ENCODE assay signal across 12 cellular contexts in the genomic region with DNA sequence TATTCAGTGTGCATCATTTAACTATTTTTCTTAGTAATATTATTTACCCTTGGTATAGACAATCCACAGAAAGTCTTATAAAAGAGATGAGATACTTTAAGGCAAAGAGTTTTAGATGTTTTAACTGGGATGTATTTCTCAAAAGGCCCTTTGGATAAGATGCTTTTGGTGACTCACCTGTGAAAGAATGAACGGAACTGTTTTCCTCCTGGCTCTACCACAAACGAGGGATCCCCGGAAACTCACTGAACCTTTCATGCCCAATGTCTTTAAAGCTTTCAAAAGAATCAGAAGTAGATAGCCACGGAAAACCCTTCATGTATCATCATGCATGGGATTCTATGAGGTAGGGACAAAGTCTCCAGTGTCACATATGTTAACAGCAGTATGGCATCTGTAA. TPM values are rescaled to one million over a fixed set of nuclear protein-coding genes. Genes with fewer than 3 reads are reported as not detected.
DNase-seq lines count a peak whose midpoint lies in the region; ATAC-seq and TF ChIP-seq lines count a peak whose summit lies in the region.
"Had no signal": no experiment of that assay in that cellular context is flagged by ENCODE, and none has a peak within 500 bp of the region (broad histone marks: within the 10 kb centered on the region; RNA-seq: fewer than 3 reads in every experiment).

No MANE protein-coding gene starts in this region.

- peaks cover 3% of the 10 kb centered on the region for H3K36me3 Mint-ChIP-seq in IgD-negative memory B cell
- peaks cover 3 to 34% (median 17%) of the 10 kb centered on the region in 5 donors for H3K36me3 Mint-ChIP-seq in naive thymus-derived CD4-positive, alpha-beta T cell

- ATAC-seq in naive thymus-derived CD4-positive, alpha-beta T cell: no peak
- no peak for ATAC-seq in GM21619 (IDR thresholded peaks at IDR 0.05; ENCODE audit: unreplicated experiment)

- no peak for TF ChIP-seq POLR2A in esophagus muscularis mucosa (IDR thresholded peaks at IDR 0.05; ENCODE audit: low read depth)
- no peak for TF ChIP-seq POLR2A in erythroblast (IDR thresholded peaks at IDR 0.05; ENCODE audit: low read length)

- 74% methylated on average over 4 of the region's 4 CpGs for WGBS in esophagus muscularis mucosa

- no peaks in the 10 kb centered on the region for H3K27me3 ChIP-seq in BLaER1 treated with 17β-estradiol and CSF1 and Interleukin-3, amounts not matched to agents 10 nM and 100 nM
- H3K27me3 ChIP-seq in adipocyte (replicated peaks; ENCODE audit: control insufficient read depth, insufficient read depth, low read length): no peaks in the 10 kb centered on the region
- no peaks in the 10 kb centered on the region for H3K27me3 ChIP-seq in naive thymus-derived CD4-positive, alpha-beta T cell (ENCODE audit: control insufficient read depth in 2 of 2, insufficient read depth in 2 of 2, low read length in 2 of 2)
- H3K27me3 ChIP-seq in esophagus muscularis mucosa: no peaks in the 10 kb centered on the region

- CTCF ChIA-PET in naive thymus-derived CD4-positive, alpha-beta T cell (lab: Charles Lee): no interaction called here

- peak overlapping the region in 1 of 3 donors; percentile 1 for H3K27ac Mint-ChIP-seq in IgD-negative memory B cell
- H3K27ac Mint-ChIP-seq in naive thymus-derived CD4-positive, alpha-beta T cell: peak overlapping the region in 3 of 9 donors; percentile 33 to 96 (median 92)

- H3K27ac ChIP-seq in BLaER1 treated with 17β-estradiol and CSF1 and Interleukin-3, amounts not matched to agents 10 nM and 100 nM: no peak overlapping the region
- H3K27ac ChIP-seq in naive thymus-derived CD4-positive, alpha-beta T cell (ENCODE audit: low read depth, low read length): no peak overlapping the region
- no peak overlapping the region for H3K27ac ChIP-seq in esophagus muscularis mucosa (replicated peaks in 1 of 4)
- H3K27ac ChIP-seq: SJSA1 had no signal

- in situ Hi-C loops in ACHN (cut with HindIII; ENCODE audit: low pct_ligation_motif_present, low pct_unique_long_range_greater_than_20kb, low sequenced_read_pairs): no loop called here

- peak overlapping the region in 5 of 11 experiments; percentile 84 to 92 (median 89); a peak in 7 of 22 replicates for H3K9ac ChIP-seq in BLaER1 treated with 17β-estradiol and CSF1 and Interleukin-3, amounts not matched to agents 10 nM and 100 nM
- no peak overlapping the region for H3K9ac ChIP-seq in adipocyte (ENCODE audit: low read length)

- peaks cover 17 to 30% (median 23%) of the 10 kb centered on the region in 11 experiments for H3K36me3 ChIP-seq in BLaER1 treated with 17β-estradiol and CSF1 and Interleukin-3, amounts not matched to agents 10 nM and 100 nM
- H3K36me3 ChIP-seq in adipocyte (ENCODE audit: control insufficient read depth, insufficient read depth, low read length, severe bottlenecking): no peaks in the 10 kb centered on the region
- H3K36me3 ChIP-seq in naive thymus-derived CD4-positive, alpha-beta T cell (ENCODE audit: control insufficient read depth in 2 of 3, insufficient read depth in 3 of 3, low read length in 3 of 3): peaks cover 0 to 5% (median 0%) of the 10 kb centered on the region in 3 experiments
- no peaks in the 10 kb centered on the region for H3K36me3 ChIP-seq in esophagus muscularis mucosa

- TF ChIP-seq CTCF in esophagus muscularis mucosa (IDR thresholded peaks at IDR 0.05): no peak

- H3K4me2 ChIP-seq in BLaER1 treated with 17β-estradiol and CSF1 and Interleukin-3, amounts not matched to agents 10 nM and 100 nM: peak overlapping the region; percentile 78 to 99 (median 91)

- TF ChIP-seq EP300 in esophagus muscularis mucosa (IDR thresholded peaks at IDR 0.05): no peak

- H3K4me1 ChIP-seq in BLaER1 treated with 17β-estradiol and CSF1 and Interleukin-3, amounts not matched to agents 10 nM and 100 nM: peaks cover 13 to 30% (median 24%) of the 10 kb centered on the region in 10 experiments
- peaks cover 13% of the 10 kb centered on the region for H3K4me1 ChIP-seq in adipocyte (ENCODE audit: control insufficient read depth, insufficient read depth, low read length)
- peaks cover 18 to 20% of the 10 kb centered on the region in 2 donors for H3K4me1 ChIP-seq in naive thymus-derived CD4-positive, alpha-beta T cell (ENCODE audit: control insufficient read depth in 2 of 2, insufficient read depth in 2 of 2, low read length in 2 of 2)
- peaks cover 10 to 35% (median 33%) of the 10 kb centered on the region in 4 donors for H3K4me1 ChIP-seq in esophagus muscularis mucosa

- H3K9me3 ChIP-seq in BLaER1 treated with 17β-estradiol and CSF1 and Interleukin-3, amounts not matched to agents 10 nM and 100 nM (replicated peaks in 1 of 11): peaks cover 27 to 30% (median 28%) of the 10 kb centered on the region in 11 experiments
- H3K9me3 ChIP-seq in adipocyte (ENCODE audit: control insufficient read depth, low read length): peaks cover 13% of the 10 kb centered on the region
- no peaks in the 10 kb centered on the region for H3K9me3 ChIP-seq in naive thymus-derived CD4-positive, alpha-beta T cell (ENCODE audit: control insufficient read depth in 2 of 3, low read length in 3 of 3)
- no peaks in the 10 kb centered on the region for H3K9me3 ChIP-seq in esophagus muscularis mucosa

- H4K20me1 ChIP-seq in BLaER1 treated with 17β-estradiol and CSF1 and Interleukin-3, amounts not matched to agents 10 nM and 100 nM: peaks cover 0 to 23% (median 6%) of the 10 kb centered on the region in 11 experiments; a peak in 6 of 22 replicates

- H3K4me3 Mint-ChIP-seq in IgD-negative memory B cell: peak overlapping the region; percentile 93 to 100 (median 99)
- H3K4me3 Mint-ChIP-seq in naive thymus-derived CD4-positive, alpha-beta T cell: peak overlapping the region; percentile 90 to 100 (median 100)

- H3K4me3 ChIP-seq in BLaER1 treated with 17β-estradiol and CSF1 and Interleukin-3, amounts not matched to agents 10 nM and 100 nM: peak overlapping the region; percentile 84 to 99 (median 94); a peak in 15 of 20 replicates
- H3K4me3 ChIP-seq in adipocyte (ENCODE audit: low read length) (peak overlapping the region; percentile 95), esophagus muscularis mucosa (peak overlapping the region in 2 of 4 donors; percentile 76 to 85)
- H3K4me3 ChIP-seq in naive thymus-derived CD4-positive, alpha-beta T cell (ENCODE audit: low read length): peak overlapping the region; percentile 89

- DNase-seq in adipocyte (ENCODE audit: low read depth) (no peak), esophagus muscularis mucosa (ENCODE audit: extremely low spot score) (no peak), erythroblast (lab: John Stamatoyannopoulos, UW) (no peak), ACHN (no peak)
- DNase-seq in naive thymus-derived CD4-positive, alpha-beta T cell: no peak
- DNase-seq: DMS53, kidney glomerular epithelial cell, NCI-H2029 treated with DMSO at 0.1 percent for 48 hours had no signal

- POLR2A ChIA-PET in naive thymus-derived CD4-positive, alpha-beta T cell (lab: Charles Lee): interaction anchor here (0.9 kb wide), 1 partner anchor 9 kb away, joined by 3 read pairs; no protein-coding TSS in a partner anchor

- H3K9me3 Mint-ChIP-seq in IgD-negative memory B cell: no peaks in the 10 kb centered on the region
- peaks cover 0 to 16% (median 0%) of the 10 kb centered on the region in 11 donors for H3K9me3 Mint-ChIP-seq in naive thymus-derived CD4-positive, alpha-beta T cell

- peaks cover 31 to 46% (median 37%) of the 10 kb centered on the region in 3 donors for H3K4me1 Mint-ChIP-seq in IgD-negative memory B cell
- H3K4me1 Mint-ChIP-seq in naive thymus-derived CD4-positive, alpha-beta T cell: peaks cover 36 to 70% (median 58%) of the 10 kb centered on the region in 7 donors

- intact Hi-C loops in naive thymus-derived CD4-positive, alpha-beta T cell (cut with micrococcal nuclease): loop anchor here (5.0 to 10.0 kb wide), 2 partner anchors 182 to 1535 kb away; a partner anchor contains a TSS
- intact Hi-C loops in esophagus muscularis mucosa (cut with DNase I): loop anchor here (10.0 kb wide), 1 partner anchor 182 kb away; a partner anchor contains a TSS

- H3K27me3 Mint-ChIP-seq in IgD-negative memory B cell: peaks cover 2% of the 10 kb centered on the region
- peaks cover 0 to 22% (median 0%) of the 10 kb centered on the region in 5 donors for H3K27me3 Mint-ChIP-seq in naive thymus-derived CD4-positive, alpha-beta T cell

RNA-seq across cellular contexts. Expression of a gene that starts 1.6 kb away (rescaled TPM):
- 1.8 TPM for polyA plus RNA-seq in IgD-negative memory B cell
- total RNA-seq in naive thymus-derived CD4-positive, alpha-beta T cell: 10 to 100 TPM in 2 of 5 experiments, 1 to 10 TPM in 3; 6.2 to 12.4 (median 8.2) TPM
- 1 to 10 TPM; 1.5 to 2.3 TPM for polyA plus RNA-seq in naive thymus-derived CD4-positive, alpha-beta T cell
- 10 to 100 TPM in 1 of 4 donors, 1 to 10 TPM in 3; 5.8 to 17.0 (median 7.5) TPM for total RNA-seq in esophagus muscularis mucosa
